In genomic region chr3:153161138-153161713, GRCh38 we compare ENCODE assay signal across 8 cellular contexts. TPM values are rescaled to one million over a fixed set of nuclear protein-coding genes. Genes with fewer than 3 reads are reported as not detected.
DNase-seq lines count a peak whose midpoint lies in the region; ATAC-seq and TF ChIP-seq lines count a peak whose summit lies in the region.

No MANE protein-coding gene starts in this region.

- H3K9ac ChIP-seq in BLaER1 = peak overlapping the region; percentile 82

- no peaks in the 10 kb centered on the region for H3K36me3 ChIP-seq in BLaER1

- H3K36me3 Mint-ChIP-seq in activated CD4-positive, alpha-beta memory T cell treated with anti-CD3 and anti-CD28 coated beads, Interleukin-2, amount 10 ng/mL, durations not matched to agents 7 days and 5 days (ENCODE audit: low read depth) = peaks cover 37% of the 10 kb centered on the region

- H4K20me1 ChIP-seq in BLaER1 = peaks cover 41% of the 10 kb centered on the region

- H3K4me3 ChIP-seq in BLaER1 (peak overlapping the region; percentile 93), lower leg skin (ENCODE audit: low read depth, poor library complexity, severe bottlenecking) (peak overlapping the region; percentile 77)

- peak overlapping the region; percentile 85 for H3K27ac ChIP-seq in BLaER1

- peak overlapping the region; percentile 83 for H3K4me2 ChIP-seq in BLaER1

- WGBS in lower leg skin, 2 donors = 0 to 1% methylated on average over 26 to 27 of the region's 27 CpGs

- intact Hi-C loops in lower leg skin (cut with DNase I; ENCODE audit: low total_unique reads) = loop anchor here (10.0 kb wide), 1 partner anchor 106 kb away; no protein-coding TSS in a partner anchor

- peaks cover 32% of the 10 kb centered on the region for H3K4me1 Mint-ChIP-seq in activated CD4-positive, alpha-beta memory T cell treated with anti-CD3 and anti-CD28 coated beads, Interleukin-2, amount 10 ng/mL, durations not matched to agents 7 days and 5 days

- no peaks in the 10 kb centered on the region for H3K9me3 ChIP-seq in BLaER1

- peak in 1 of 2 donors; percentile 21 for TF ChIP-seq POLR2A in lower leg skin (IDR thresholded peaks at IDR 0.05)

- CTCF ChIA-PET in activated CD4-positive, alpha-beta memory T cell treated with anti-CD3 and anti-CD28 coated beads, Interleukin-2, amount 10 ng/mL, durations not matched to agents 7 days and 5 days (lab: Charles Lee) = interaction anchor here (0.5 to 4.0 kb wide), 19 partner anchors 10 to 608 kb away, joined by 3 to 28 read pairs (median 5); no protein-coding TSS in a partner anchor

- no peaks in the 10 kb centered on the region for H3K27me3 Mint-ChIP-seq in activated CD4-positive, alpha-beta memory T cell treated with anti-CD3 and anti-CD28 coated beads, Interleukin-2, amount 10 ng/mL, durations not matched to agents 7 days and 5 days

- H3K27me3 ChIP-seq in BLaER1 = no peaks in the 10 kb centered on the region

- ATAC-seq in GM19324 (IDR thresholded peaks at IDR 0.05; ENCODE audit: low FRiP score, unreplicated experiment) = peak; percentile 84
- peak; percentile 73 for ATAC-seq in HG03460 (IDR thresholded peaks at IDR 0.05; ENCODE audit: unreplicated experiment)

- POLR2A ChIA-PET in activated CD4-positive, alpha-beta memory T cell treated with anti-CD3 and anti-CD28 coated beads, Interleukin-2, amount 10 ng/mL, durations not matched to agents 7 days and 5 days (lab: Charles Lee) = interaction anchor here (0.5 to 7.2 kb wide), 40 partner anchors 9 to 1959 kb away, joined by 3 to 134 read pairs (median 4); partner anchors contain the start of gene DHX36

- peak overlapping the region; percentile 99 for H3K4me3 Mint-ChIP-seq in activated CD4-positive, alpha-beta memory T cell treated with anti-CD3 and anti-CD28 coated beads, Interleukin-2, amount 10 ng/mL, durations not matched to agents 7 days and 5 days

- peak; percentile 96 for DNase-seq in NCI-H748 (lab: John Stamatoyannopoulos, UW; ENCODE audit: unreplicated experiment)
- DNase-seq in activated CD4-positive, alpha-beta memory T cell treated with anti-CD3 and anti-CD28 coated beads, Interleukin-2, amount 10 ng/mL, durations not matched to agents 7 days and 5 days = peak; percentile 95
- peak; percentile 93 for DNase-seq in ecto neural progenitor cell (ENCODE audit: low spot score)
- DNase-seq in lower leg skin (ENCODE audit: low spot score in 2 of 2) = peak; percentile 97 to 98
- peak; percentile 72 to 84 for DNase-seq in stimulated activated CD4-positive, alpha-beta T cell treated with anti-CD3 and anti-CD28 coated beads, Interleukin-4, amount 100 ng/mL, for 48 hours (ENCODE audit: low read depth in 2 of 2)

- no peak for TF ChIP-seq CTCF in lower leg skin (IDR thresholded peaks at IDR 0.05)

- peak overlapping the region; percentile 99 for H3K27ac Mint-ChIP-seq in activated CD4-positive, alpha-beta memory T cell treated with anti-CD3 and anti-CD28 coated beads, Interleukin-2, amount 10 ng/mL, durations not matched to agents 7 days and 5 days

- H3K4me1 ChIP-seq in BLaER1 = peaks cover 32% of the 10 kb centered on the region

- no peaks in the 10 kb centered on the region for H3K9me3 Mint-ChIP-seq in activated CD4-positive, alpha-beta memory T cell treated with anti-CD3 and anti-CD28 coated beads, Interleukin-2, amount 10 ng/mL, durations not matched to agents 7 days and 5 days

RNA-seq across cellular contexts. Expression of gene RAP2B, which starts 0.8 kb away (rescaled TPM):
- total RNA-seq in activated CD4-positive, alpha-beta memory T cell treated with anti-CD3 and anti-CD28 coated beads, Interleukin-2, amount 10 ng/mL, durations not matched to agents 7 days and 5 days = 10 to 100 TPM; 37.2 to 37.3 TPM
- 10 to 100 TPM; 10.1 to 13.7 (median 11.7) TPM for total RNA-seq in lower leg skin

Comparison
In these comparisons a context has a peak if more than half of its experiments do, and no peak if none do; other contexts are left out.
1. Peak in every context shown above with its lines: DNase-seq, ATAC-seq, H3K4me3 ChIP-seq and H3K27ac ChIP-seq.